In the genomic region with DNA sequence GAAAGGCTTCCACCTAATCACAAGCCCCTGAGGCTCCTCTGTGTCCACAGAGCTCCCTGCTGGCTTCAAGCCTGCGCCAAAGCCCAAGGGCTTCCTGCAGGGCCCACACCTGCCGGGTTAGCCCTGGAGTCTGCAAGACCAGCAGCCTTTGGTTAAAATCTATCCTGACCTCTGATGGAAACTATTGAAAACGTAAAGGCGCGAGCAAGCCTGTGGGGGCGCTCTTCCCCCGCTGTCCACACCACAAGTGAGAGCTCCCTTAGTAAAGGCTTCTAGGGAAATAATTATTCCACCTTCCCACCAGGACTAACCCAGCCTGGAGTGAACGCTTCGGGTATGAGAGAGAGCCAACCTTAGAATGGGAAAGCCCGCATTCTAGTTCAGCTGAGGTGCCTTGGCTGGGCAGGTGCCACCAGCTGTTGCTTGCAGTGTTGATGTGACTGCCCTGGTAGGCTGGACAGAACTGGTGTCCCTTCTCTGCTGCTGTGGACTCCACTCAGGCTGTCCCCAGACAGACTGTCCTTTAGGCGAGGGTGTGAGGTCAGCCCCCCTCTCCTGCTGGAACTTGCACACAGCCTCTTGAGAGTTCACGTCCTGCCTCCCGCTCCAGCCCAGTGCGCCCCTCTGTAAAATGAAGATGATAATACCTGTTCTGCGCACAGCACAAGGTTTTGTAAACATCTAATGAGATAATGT, we compare ENCODE assay signal across 8 cellular contexts.
DNase-seq lines count a peak whose midpoint lies in the region; ATAC-seq, FAIRE-seq and TF ChIP-seq lines count a peak whose summit lies in the region.

No MANE protein-coding gene starts in this region.

- no peak for FAIRE-seq in keratinocyte (lab: Jason Lieb, UNC)

- no peak overlapping the region for H3K4me2 ChIP-seq in keratinocyte (ENCODE audit: control insufficient read depth, extremely low read depth, insufficient read depth, low read depth, low read length)

- peak overlapping the region; percentile 94 for H3K27ac Mint-ChIP-seq in activated CD8-positive, alpha-beta T cell treated with anti-CD3 and anti-CD28 coated beads, Interleukin-2, amount 10 ng/mL, durations not matched to agents 7 days and 5 days

- H3K9me3 Mint-ChIP-seq in activated CD8-positive, alpha-beta T cell treated with anti-CD3 and anti-CD28 coated beads, Interleukin-2, amount 10 ng/mL, durations not matched to agents 7 days and 5 days (ENCODE audit: insufficient read depth): no peaks in the 10 kb centered on the region

- H3K27ac ChIP-seq in keratinocyte (ENCODE audit: control insufficient read depth, insufficient read depth, low read length) (no peak overlapping the region), suprapubic skin (no peak overlapping the region)

- no peaks in the 10 kb centered on the region for H3K36me3 ChIP-seq in keratinocyte (ENCODE audit: control insufficient read depth in 2 of 2, extremely low read depth in 1 of 2, insufficient read depth in 2 of 2, low read length in 2 of 2)
- no peaks in the 10 kb centered on the region for H3K36me3 ChIP-seq in suprapubic skin

- H4K20me1 ChIP-seq in keratinocyte (ENCODE audit: control insufficient read depth, extremely low read depth, insufficient read depth, low read length): no peaks in the 10 kb centered on the region

- no peaks in the 10 kb centered on the region for H3K27me3 Mint-ChIP-seq in activated CD8-positive, alpha-beta T cell treated with anti-CD3 and anti-CD28 coated beads, Interleukin-2, amount 10 ng/mL, durations not matched to agents 7 days and 5 days (ENCODE audit: low read depth)

- TF ChIP-seq POLR2A in suprapubic skin (IDR thresholded peaks at IDR 0.05): no peak

- POLR2A ChIA-PET in activated CD8-positive, alpha-beta T cell treated with anti-CD3 and anti-CD28 coated beads, Interleukin-2, amount 10 ng/mL, durations not matched to agents 7 days and 5 days (lab: Charles Lee): interaction anchor here (1.0 kb wide), 1 partner anchor 74 kb away, joined by 3 read pairs; no protein-coding TSS in a partner anchor

- dilution Hi-C loops in keratinocyte (cut with MboI; ENCODE audit: extremely low pct_ligation_motif_present, low sequenced_read_pairs): no loop called here

- H3K4me1 ChIP-seq in keratinocyte (ENCODE audit: control insufficient read depth, extremely low read depth, insufficient read depth, low read length): peaks cover 12% of the 10 kb centered on the region
- H3K4me1 ChIP-seq in suprapubic skin: peaks cover 5% of the 10 kb centered on the region

- H3K27me3 ChIP-seq in keratinocyte (ENCODE audit: control insufficient read depth, extremely low read depth, insufficient read depth, low read length) (no peaks in the 10 kb centered on the region), suprapubic skin (no peaks in the 10 kb centered on the region)

- no peak overlapping the region for H3K9ac ChIP-seq in keratinocyte (ENCODE audit: control insufficient read depth, extremely low read depth, insufficient read depth, low read length)

- no peak for ATAC-seq in activated CD8-positive, alpha-beta T cell treated with anti-CD3 and anti-CD28 coated beads, Interleukin-2, amount 10 ng/mL, durations not matched to agents 7 days and 5 days
- ATAC-seq in GM19395 (IDR thresholded peaks at IDR 0.05; ENCODE audit: unreplicated experiment): no peak

- H3K4me3 Mint-ChIP-seq in activated CD8-positive, alpha-beta T cell treated with anti-CD3 and anti-CD28 coated beads, Interleukin-2, amount 10 ng/mL, durations not matched to agents 7 days and 5 days: no peak overlapping the region

- DNase-seq in Ammon's horn (ENCODE audit: low spot score) (peak; percentile 30), HFF-Myc (ENCODE audit: extremely low read depth, low read depth) (no peak), keratinocyte (ENCODE audit: low read depth, low spot score) (no peak), NCI-H2171 treated with DMSO at 0.1 percent for 48 hours (lab: John Stamatoyannopoulos, UW) (no peak), suprapubic skin (ENCODE audit: low spot score in 2 of 2) (no peak), NOMO-1 treated with DMSO at 0.1 percent for 48 hours (lab: John Stamatoyannopoulos, UW; ENCODE audit: unreplicated experiment) (no peak)
- no peak for DNase-seq in activated CD8-positive, alpha-beta T cell treated with anti-CD3 and anti-CD28 coated beads, Interleukin-2, amount 10 ng/mL, durations not matched to agents 7 days and 5 days

- 85% methylated on average over 13 of the region's 15 CpGs for WGBS in suprapubic skin

- TF ChIP-seq EP300 in suprapubic skin (IDR thresholded peaks at IDR 0.05): no peak

- H3K9me1 ChIP-seq in keratinocyte (ENCODE audit: control insufficient read depth, extremely low read depth, insufficient read depth, low read length): no peaks in the 10 kb centered on the region

- TF ChIP-seq CTCF in HFF-Myc (IDR thresholded peaks at IDR 0.05; ENCODE audit: low read depth, low read length, missing control alignments) (peak; percentile 75), keratinocyte (optimal IDR thresholded peaks at IDR 0.05 in 1 of 3, IDR thresholded peaks at IDR 0.05 in 1 of 3, conservative IDR thresholded peaks at IDR 0.05 in 1 of 3; ENCODE audit: extremely low read depth in 1 of 3, insufficient read depth in 2 of 3, low read length in 3 of 3) (peak; percentile 53 to 71 (median 62)), suprapubic skin (IDR thresholded peaks at IDR 0.05) (peak in 1 of 2 donors; percentile 39)

- peaks cover 72% of the 10 kb centered on the region for H3K36me3 Mint-ChIP-seq in activated CD8-positive, alpha-beta T cell treated with anti-CD3 and anti-CD28 coated beads, Interleukin-2, amount 10 ng/mL, durations not matched to agents 7 days and 5 days (ENCODE audit: low read depth)

- H3K4me3 ChIP-seq in HFF-Myc (replicated peaks; ENCODE audit: low read depth, low read length) (no peak overlapping the region), keratinocyte (ENCODE audit: control insufficient read depth in 2 of 3, extremely low read depth in 1 of 3, insufficient read depth in 2 of 3, low read depth in 1 of 3, low read length in 3 of 3) (no peak overlapping the region), suprapubic skin (no peak overlapping the region)

- no peak overlapping the region for H2AFZ ChIP-seq in keratinocyte (ENCODE audit: control insufficient read depth, low read length)

- CTCF ChIA-PET in activated CD8-positive, alpha-beta T cell treated with anti-CD3 and anti-CD28 coated beads, Interleukin-2, amount 10 ng/mL, durations not matched to agents 7 days and 5 days (lab: Charles Lee): interaction anchor here (0.8 to 3.6 kb wide), 12 partner anchors 12 to 273 kb away, joined by 3 to 16 read pairs (median 4); no protein-coding TSS in a partner anchor

- H3K79me2 ChIP-seq in keratinocyte (ENCODE audit: control insufficient read depth, insufficient read depth, low read length): no peaks in the 10 kb centered on the region

- H3K4me1 Mint-ChIP-seq in activated CD8-positive, alpha-beta T cell treated with anti-CD3 and anti-CD28 coated beads, Interleukin-2, amount 10 ng/mL, durations not matched to agents 7 days and 5 days (ENCODE audit: low read depth): peaks cover 72% of the 10 kb centered on the region

- H3K9me3 ChIP-seq in keratinocyte (ENCODE audit: control insufficient read depth, low read depth, low read length) (no peaks in the 10 kb centered on the region), suprapubic skin (no peaks in the 10 kb centered on the region)
